29 cellular contexts compared by ENCODE assay signal in the genomic region with DNA sequence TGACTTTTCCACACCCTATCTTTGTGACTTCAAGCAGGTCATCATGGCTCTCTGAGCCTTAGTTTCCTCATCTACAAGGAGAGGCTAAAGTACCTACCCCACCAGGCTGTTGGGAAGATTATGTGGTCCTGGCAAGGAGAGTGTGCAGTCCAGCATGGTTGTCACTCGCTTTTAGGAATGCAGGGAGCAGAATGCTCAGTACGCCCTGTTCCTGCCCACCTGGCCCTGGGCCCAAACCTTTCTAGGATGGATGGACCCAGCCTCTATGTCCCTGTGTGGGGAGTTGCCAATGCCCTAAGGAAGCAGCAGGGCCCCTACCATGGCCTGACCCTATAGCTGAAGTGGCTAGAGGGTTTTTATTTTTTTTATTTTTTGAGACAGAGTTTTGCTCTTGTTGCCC. TPM values are rescaled to one million over a fixed set of nuclear protein-coding genes. Genes with fewer than 3 reads are reported as not detected.
"Had no signal": no experiment of that assay in that cellular context is flagged by ENCODE, and none has a peak within 500 bp of the region (broad histone marks: within the 10 kb centered on the region; RNA-seq: fewer than 3 reads in every experiment).

No MANE protein-coding gene starts in this region.

- H3K9me3 Mint-ChIP-seq: activated T-cell treated with anti-CD3 and anti-CD28 coated beads, Interleukin-2, amount 50 U/mL, for 24 hours; activated T-helper 1 cell treated with anti-CD3 and anti-CD28 coated beads, Interleukin-12 subunit alpha, Interleukin-12 subunit beta, Interleukin-2, Interleukin-4 antibody, amounts not matched to agents 30 ng/mL and 10 ng/mL and 1 ng/mL, durations not matched to agents 14 hours and 24 hours and 36 hours; T-helper 1 cell treated with Interleukin-12 subunit alpha and Interleukin-12 subunit beta and Interleukin-4 antibody, amounts not matched to agents 30 μg/mL and 1 μg/mL, for 36 hours had no signal

- H3K4me3 Mint-ChIP-seq: activated CD8-positive, alpha-beta T cell treated with anti-CD3 and anti-CD28 coated beads, Interleukin-2, amount 10 ng/mL, durations not matched to agents 7 days and 5 days; activated naive CD8-positive, alpha-beta T cell; activated T-cell treated with anti-CD3 and anti-CD28 coated beads, Interleukin-2, amount 50 U/mL, for 24 hours; activated T-helper 1 cell treated with anti-CD3 and anti-CD28 coated beads, Interleukin-12 subunit alpha, Interleukin-12 subunit beta, Interleukin-2, Interleukin-4 antibody, amounts not matched to agents 30 ng/mL and 10 ng/mL and 1 ng/mL, durations not matched to agents 14 hours and 24 hours and 36 hours; T-helper 1 cell treated with Interleukin-12 subunit alpha and Interleukin-12 subunit beta and Interleukin-4 antibody, amounts not matched to agents 30 μg/mL and 1 μg/mL, for 36 hours had no signal

- DNase-seq: activated CD4-positive, alpha-beta T cell treated with anti-CD3 and anti-CD28 coated beads for 48 hours; activated CD4-positive, alpha-beta T cell treated with anti-CD3 and anti-CD28 coated beads, Interleukin-2, amount 50 U/mL, for 4 hours; activated CD4-positive, CD25-positive, alpha-beta regulatory T cell treated with anti-CD3 and anti-CD28 coated beads, Interleukin-2, amount 50 U/mL, for 72 hours; activated CD8-positive, alpha-beta T cell treated with anti-CD3 and anti-CD28 coated beads, Interleukin-2, amount 10 ng/mL, durations not matched to agents 7 days and 5 days; activated effector memory CD4-positive, alpha-beta T cell treated with Interleukin-2 at 50 U/mL for 16 hours; activated naive CD4-positive, alpha-beta T cell treated with Interleukin-2 at 50 U/mL for 16 hours; activated T-cell treated with anti-CD3 and anti-CD28 coated beads, Interleukin-2, amount 50 U/mL, for 24 hours; amygdala; brain microvascular endothelial cell; cerebellar nuclear complex; Kasumi-1; KBM-7; NCI-H146; NCI-H1930; NCI-H2107; NCI-H2171 treated with DMSO at 0.1 percent for 48 hours; NCI-H345; NCI-H510A; NCI-H526 treated with DMSO at 0.1 percent for 48 hours; NCI-H82 had no signal

- ATAC-seq: activated CD8-positive, alpha-beta T cell treated with anti-CD3 and anti-CD28 coated beads, Interleukin-2, amount 10 ng/mL, durations not matched to agents 7 days and 5 days; SK-N-SH treated with all-trans-retinoic acid at 6 μM for 48 hours had no signal

- H3K36me3 ChIP-seq: brain microvascular endothelial cell, cardiac muscle cell, SJSA1 had no signal

- H3K4me3 ChIP-seq: cardiac muscle cell, SJSA1 had no signal

- H3K27ac Mint-ChIP-seq: activated CD8-positive, alpha-beta T cell treated with anti-CD3 and anti-CD28 coated beads, Interleukin-2, amount 10 ng/mL, durations not matched to agents 7 days and 5 days; activated naive CD8-positive, alpha-beta T cell; activated T-cell treated with anti-CD3 and anti-CD28 coated beads, Interleukin-2, amount 50 U/mL, for 24 hours; activated T-helper 1 cell treated with anti-CD3 and anti-CD28 coated beads, Interleukin-12 subunit alpha, Interleukin-12 subunit beta, Interleukin-2, Interleukin-4 antibody, amounts not matched to agents 30 ng/mL and 10 ng/mL and 1 ng/mL, durations not matched to agents 14 hours and 24 hours and 36 hours; T-helper 1 cell treated with Interleukin-12 subunit alpha and Interleukin-12 subunit beta and Interleukin-4 antibody, amounts not matched to agents 30 μg/mL and 1 μg/mL, for 36 hours had no signal

RNA-seq across cellular contexts. Expression of a gene that starts 2.0 kb away (rescaled TPM):
- total RNA-seq: activated CD8-positive, alpha-beta T cell treated with anti-CD3 and anti-CD28 coated beads, Interleukin-2, amount 10 ng/mL, durations not matched to agents 7 days and 5 days; activated T-helper 1 cell treated with anti-CD3 and anti-CD28 coated beads, Interleukin-12 subunit alpha, Interleukin-12 subunit beta, Interleukin-2, Interleukin-4 antibody, amounts not matched to agents 30 ng/mL and 10 ng/mL and 1 ng/mL, durations not matched to agents 14 hours and 24 hours and 36 hours; astrocyte; cardiac muscle cell; OCI-LY7; RPMI7951; SJSA1 had no signal

RNA-seq across cellular contexts. Expression of a gene that starts 2.4 kb away (rescaled TPM):
- total RNA-seq: activated CD8-positive, alpha-beta T cell treated with anti-CD3 and anti-CD28 coated beads, Interleukin-2, amount 10 ng/mL, durations not matched to agents 7 days and 5 days; activated T-helper 1 cell treated with anti-CD3 and anti-CD28 coated beads, Interleukin-12 subunit alpha, Interleukin-12 subunit beta, Interleukin-2, Interleukin-4 antibody, amounts not matched to agents 30 ng/mL and 10 ng/mL and 1 ng/mL, durations not matched to agents 14 hours and 24 hours and 36 hours; astrocyte; cardiac muscle cell; OCI-LY7; RPMI7951; SJSA1 had no signal

RNA-seq across cellular contexts. Expression of a gene that starts 18.7 kb away (rescaled TPM):
- total RNA-seq: activated CD8-positive, alpha-beta T cell treated with anti-CD3 and anti-CD28 coated beads, Interleukin-2, amount 10 ng/mL, durations not matched to agents 7 days and 5 days; activated T-helper 1 cell treated with anti-CD3 and anti-CD28 coated beads, Interleukin-12 subunit alpha, Interleukin-12 subunit beta, Interleukin-2, Interleukin-4 antibody, amounts not matched to agents 30 ng/mL and 10 ng/mL and 1 ng/mL, durations not matched to agents 14 hours and 24 hours and 36 hours; astrocyte; cardiac muscle cell; OCI-LY7; RPMI7951; SJSA1 had no signal

RNA-seq across cellular contexts. Expression of a gene that starts 26.7 kb away (rescaled TPM):
- total RNA-seq: activated CD8-positive, alpha-beta T cell treated with anti-CD3 and anti-CD28 coated beads, Interleukin-2, amount 10 ng/mL, durations not matched to agents 7 days and 5 days; activated T-helper 1 cell treated with anti-CD3 and anti-CD28 coated beads, Interleukin-12 subunit alpha, Interleukin-12 subunit beta, Interleukin-2, Interleukin-4 antibody, amounts not matched to agents 30 ng/mL and 10 ng/mL and 1 ng/mL, durations not matched to agents 14 hours and 24 hours and 36 hours; astrocyte; cardiac muscle cell; OCI-LY7; RPMI7951; SJSA1 had no signal

RNA-seq across cellular contexts. Expression of a gene that starts 41.6 kb away (rescaled TPM):
- total RNA-seq: RPMI7951, SJSA1 had no signal
